ENCODE assay signal across 13 cellular contexts in genomic region chr15:73809728-73810501, GRCh38. TPM values are rescaled to one million over a fixed set of nuclear protein-coding genes. Genes with fewer than 3 reads are reported as not detected.
DNase-seq lines count a peak whose midpoint lies in the region; ATAC-seq, FAIRE-seq and TF ChIP-seq lines count a peak whose summit lies in the region.
"Had no signal": no experiment of that assay in that cellular context is flagged by ENCODE, and none has a peak within 500 bp of the region (broad histone marks: within the 10 kb centered on the region; RNA-seq: fewer than 3 reads in every experiment).

No MANE protein-coding gene starts in this region.

- in situ Hi-C loops in HepG2 (cut with HindIII; ENCODE audit: extremely low pct_ligation_motif_present, low pct_unique_long_range_greater_than_20kb), result no loop called here

- H3K4me1 ChIP-seq in HepG2 (ENCODE audit: insufficient read depth, low read length), result peaks cover 59% of the 10 kb centered on the region
- H3K4me1 ChIP-seq in right lobe of liver, result no peaks in the 10 kb centered on the region
- H3K4me1 ChIP-seq in PC-3 (ENCODE audit: insufficient read depth, low read length), result peaks cover 11% of the 10 kb centered on the region; the same call in 1 of the 2 replicates
- H3K4me1 ChIP-seq: tibial nerve had no signal

- H3K9me3 ChIP-seq in HepG2 (ENCODE audit: low read length) (no peaks in the 10 kb centered on the region), right lobe of liver (no peaks in the 10 kb centered on the region), PC-3 (ENCODE audit: low read length) (no peaks in the 10 kb centered on the region)
- H3K9me3 ChIP-seq: tibial nerve had no signal

- no peak overlapping the region for H3K27ac ChIP-seq in HepG2 (ENCODE audit: extremely low read length, insufficient read depth, low read length)
- H3K27ac ChIP-seq in right lobe of liver, result no peak overlapping the region
- no peak overlapping the region for H3K27ac ChIP-seq in PC-3 (ENCODE audit: low read length)
- H3K27ac ChIP-seq: C4-2B, tibial nerve had no signal

- DNase-seq in HepG2 (ENCODE audit: low spot score) (no peak), right lobe of liver (no peak), PC-3 (peak; percentile 50), fibroblast of mammary gland (ENCODE audit: low read depth) (peak; percentile 2), ecto neural progenitor cell (ENCODE audit: low spot score) (no peak), GM19238 (ENCODE audit: insufficient read length, low spot score) (no peak)
- DNase-seq: activated CD8-positive, alpha-beta T cell treated with anti-CD3 and anti-CD28 coated beads, Interleukin-2, amount 10 ng/mL, durations not matched to agents 7 days and 5 days; retina; T-helper 2 cell had no signal

- TF ChIP-seq EP300 in HepG2 (IDR thresholded peaks at IDR 0.05; ENCODE audit: low read depth in 2 of 2, low read length in 2 of 2) (no peak), HepG2 (CRISPR knock-in tag; IDR thresholded peaks at IDR 0.05; ENCODE audit: borderline replicate concordance) (no peak)

- TF ChIP-seq CTCF in HepG2 (CRISPR knock-in tag; IDR thresholded peaks at IDR 0.05) (no peak), right lobe of liver (IDR thresholded peaks at IDR 0.05) (no peak), PC-3 (conservative IDR thresholded peaks at IDR 0.05; ENCODE audit: low read depth, low read length) (no peak), fibroblast of mammary gland (conservative IDR thresholded peaks at IDR 0.05; ENCODE audit: control insufficient read depth, insufficient read depth, low read depth, low read length) (no peak)

- CTCF ChIA-PET in HepG2 (lab: Yijun Ruan, JAX; ENCODE audit: low intra/inter-chr PET ratio, low total read pairs) (no interaction called here), PC-3 (lab: Charles Lee) (no interaction called here)

- no peak overlapping the region for H2AFZ ChIP-seq in HepG2 (ENCODE audit: low read length)
- H2AFZ ChIP-seq in PC-3 (ENCODE audit: low read length), result no peak overlapping the region

- 0% methylated on average over 2 of the region's 10 CpGs for WGBS in HepG2 (ENCODE audit: low lambda C conversion rate)
- WGBS in right lobe of liver (ENCODE audit: insufficient coverage, low coverage, low lambda C conversion rate, missing lambda C conversion rate), result no CpG with 5 or more reads among the region's 10 CpGs

- H3K27me3 ChIP-seq in HepG2 (ENCODE audit: control insufficient read depth in 1 of 2, insufficient read depth in 2 of 2, low read length in 2 of 2) (peaks cover 1 to 6% of the 10 kb centered on the region in 2 experiments; a peak in 3 of 5 replicates), right lobe of liver (no peaks in the 10 kb centered on the region), PC-3 (ENCODE audit: low read length) (no peaks in the 10 kb centered on the region)
- H3K27me3 ChIP-seq: tibial nerve had no signal

- H3K4me2 ChIP-seq in HepG2 (ENCODE audit: low read depth, low read length) (no peak overlapping the region), PC-3 (ENCODE audit: low read length) (peak overlapping the region; percentile 50; the same call in 1 of the 2 replicates)

- H3K9me2 ChIP-seq in PC-3 (replicated peaks; ENCODE audit: low read length), result no peaks in the 10 kb centered on the region

- BruUV-seq in HepG2 (replicated peaks; lab: Mats Ljungman, UMichigan) (no TSS peak), PC-3 (replicated peaks; lab: Mats Ljungman, UMichigan) (no TSS peak)

- no peak for FAIRE-seq in HepG2 (lab: Jason Lieb, UNC)

- H3K4me3 ChIP-seq in HepG2 (replicated peaks in 1 of 3; ENCODE audit: insufficient read depth in 1 of 3, low read depth in 2 of 3, low read length in 3 of 3) (no peak overlapping the region; a peak in 1 of 6 replicates), right lobe of liver (no peak overlapping the region), PC-3 (ENCODE audit: low read length) (no peak overlapping the region), fibroblast of mammary gland (ENCODE audit: control insufficient read depth, low read depth, low read length) (no peak overlapping the region)
- H3K4me3 ChIP-seq: tibial nerve had no signal

- H4K20me1 ChIP-seq in HepG2 (ENCODE audit: insufficient read depth, low read length), result no peaks in the 10 kb centered on the region
- no peaks in the 10 kb centered on the region for H4K20me1 ChIP-seq in PC-3 (ENCODE audit: low read length)

- no peak overlapping the region for H3K9ac ChIP-seq in HepG2 (ENCODE audit: insufficient read depth, low read depth, low read length)
- no peak overlapping the region for H3K9ac ChIP-seq in PC-3 (ENCODE audit: low read length)

- H3F3A ChIP-seq in PC-3 (ENCODE audit: low read length, unreplicated experiment), result no peaks in the 10 kb centered on the region

- intact Hi-C loops in HepG2 (cut with micrococcal nuclease; ENCODE audit: unreplicated experiment) (no loop called here), right lobe of liver (cut with DNase I) (no loop called here), PC-3 (cut with micrococcal nuclease) (no loop called here)

- TF ChIP-seq POLR2A in HepG2 (IDR thresholded peaks at IDR 0.05; ENCODE audit: insufficient read depth in 1 of 2, low read depth in 2 of 2, low read length in 2 of 2), result no peak
- TF ChIP-seq POLR2A in right lobe of liver (IDR thresholded peaks at IDR 0.05), result no peak

- H3K79me2 ChIP-seq in HepG2 (ENCODE audit: insufficient read depth, low read length), result no peaks in the 10 kb centered on the region
- no peaks in the 10 kb centered on the region for H3K79me2 ChIP-seq in PC-3 (ENCODE audit: low read length)

- POLR2A ChIA-PET in HepG2 (lab: Yijun Ruan, JAX) (no interaction called here), PC-3 (lab: Charles Lee; ENCODE audit: unreplicated experiment) (no interaction called here)

- no peak for TF ChIP-seq RAD21 in HepG2 (CRISPR knock-in tag; IDR thresholded peaks at IDR 0.05)

- H3K36me3 ChIP-seq in HepG2 (replicated peaks in 1 of 2; ENCODE audit: control insufficient read depth in 1 of 2, insufficient read depth in 2 of 2, low read length in 2 of 2), result no peaks in the 10 kb centered on the region
- H3K36me3 ChIP-seq in right lobe of liver, result no peaks in the 10 kb centered on the region
- no peaks in the 10 kb centered on the region for H3K36me3 ChIP-seq in PC-3 (ENCODE audit: low read depth, low read length)
- H3K36me3 ChIP-seq: tibial nerve had no signal

- ATAC-seq in HepG2 (0 out of 3 replicates have a peak, but pooled peaks have one; percentile 9), right lobe of liver (no peak), PC-3 (peak; percentile 64), GM18858 (IDR thresholded peaks at IDR 0.05; ENCODE audit: unreplicated experiment) (no peak), GM19452 (IDR thresholded peaks at IDR 0.05; ENCODE audit: unreplicated experiment) (no peak)
- ATAC-seq: activated CD8-positive, alpha-beta T cell treated with anti-CD3 and anti-CD28 coated beads, Interleukin-2, amount 10 ng/mL, durations not matched to agents 7 days and 5 days had no signal

TF ChIP-seq in HepG2, 621 proteins besides CTCF, POLR2A, EP300 and RAD21 (continues in another document):
- TF ChIP-seq ZBTB21 (CRISPR knock-in tag; IDR thresholded peaks at IDR 0.05) (no peak), DPF2 (CRISPR knock-in tag; IDR thresholded peaks at IDR 0.05; ENCODE audit: borderline replicate concordance, low read depth) (no peak)

RNA-seq across cellular contexts. Expression of gene INSYN1, which starts 56.8 kb away (rescaled TPM):
- total RNA-seq in HepG2 (2016; rRNA removed; fragmentation: Illumina TruSeq; extraction: Trizol) (not detected in 2 replicates), right lobe of liver (under 1 TPM; 0.25 to 0.68 (median 0.32) TPM), PC-3 (2014; rRNA removed) (not detected in 2 replicates)
- total RNA-seq in HepG2 (2016; cell fraction: cytosol; rRNA removed; fragmentation: Illumina TruSeq; extraction: Trizol; ENCODE audit: low read depth), result not detected in 2 replicates
- total RNA-seq in HepG2 (2016; cell fraction: insoluble cytoplasmic fraction; rRNA removed; fragmentation: Illumina TruSeq; extraction: Trizol), result not detected in 2 replicates
- total RNA-seq in HepG2 (2016; cell fraction: membrane; rRNA removed; fragmentation: Illumina TruSeq; extraction: Trizol), result not detected in 2 replicates
- total RNA-seq in HepG2 (2016; cell fraction: nucleus; rRNA removed; fragmentation: Illumina TruSeq; extraction: Trizol), result not detected in 2 replicates
- not detected in 2 replicates for polyA plus RNA-seq in HepG2 (2011; rRNA removed)
- polyA plus RNA-seq in HepG2 (2011; cell fraction: cytosol; rRNA removed), result not detected in 2 replicates
- not detected in 2 replicates for polyA plus RNA-seq in HepG2 (2011; cell fraction: nucleus; rRNA removed)
- polyA plus RNA-seq in HepG2 (2012), result not detected in 2 replicates
- polyA plus RNA-seq in HepG2 (2016; cell fraction: cytosol; fragmentation: Illumina TruSeq; extraction: Trizol; ENCODE audit: low read depth), result not detected in 2 replicates
- polyA plus RNA-seq in HepG2 (2016; cell fraction: insoluble cytoplasmic fraction; fragmentation: Illumina TruSeq; extraction: Trizol; ENCODE audit: low read depth), result not detected in 2 replicates
- polyA plus RNA-seq in HepG2 (2016; cell fraction: membrane; fragmentation: Illumina TruSeq; extraction: Trizol; ENCODE audit: low read depth), result not detected in 2 replicates
- not detected in 2 replicates for polyA plus RNA-seq in HepG2 (2016; cell fraction: nucleus; fragmentation: Illumina TruSeq; extraction: Trizol; ENCODE audit: insufficient read depth, low read depth)
- polyA minus RNA-seq in HepG2 (2011; rRNA and poly(A)+ RNA removed; ENCODE audit: low replicate concordance), result not detected in 2 replicates
- not detected in 2 replicates for polyA minus RNA-seq in HepG2 (2011; cell fraction: cytosol; rRNA and poly(A)+ RNA removed)
- polyA minus RNA-seq in HepG2 (2011; cell fraction: nucleus; rRNA and poly(A)+ RNA removed), result not detected in 2 replicates
- total RNA-seq: activated CD8-positive, alpha-beta T cell treated with anti-CD3 and anti-CD28 coated beads, Interleukin-2, amount 10 ng/mL, durations not matched to agents 7 days and 5 days had no signal

Comparison
In these comparisons a context has a peak if more than half of its experiments do, and no peak if none do; other contexts are left out.
1. ATAC-seq: peak in HepG2 (single experiment) and PC-3 (single experiment); none in right lobe of liver (0 of 4), GM18858 (single experiment) and GM19452 (single experiment).
2. DNase-seq: peak in PC-3 (single experiment) and fibroblast of mammary gland (single experiment); none in HepG2 (single experiment), right lobe of liver (0 of 3), ecto neural progenitor cell (single experiment) and GM19238 (single experiment).